14 cellular contexts compared by ENCODE assay signal in genomic region chr7:55050286-55050685, GRCh38. TPM values are rescaled to one million over a fixed set of nuclear protein-coding genes. Genes with fewer than 3 reads are reported as not detected.
DNase-seq lines count a peak whose midpoint lies in the region; TF ChIP-seq lines count a peak whose summit lies in the region.
"Had no signal": no experiment of that assay in that cellular context is flagged by ENCODE, and none has a peak within 500 bp of the region (broad histone marks: within the 10 kb centered on the region; RNA-seq: fewer than 3 reads in every experiment).

No MANE protein-coding gene starts in this region.

- H3K27me3 ChIP-seq in GM06990 (replicated peaks; ENCODE audit: control insufficient read depth, insufficient read depth, low read length) (no peaks in the 10 kb centered on the region), KMS-11 (ENCODE audit: insufficient read depth, low read depth) (no peaks in the 10 kb centered on the region), mesenchymal stem cell (ENCODE audit: control insufficient read depth in 1 of 2, insufficient read depth in 1 of 2, low read length in 2 of 2) (no peaks in the 10 kb centered on the region)
- H3K27me3 ChIP-seq: heart left ventricle, left lung had no signal

- peak overlapping the region; percentile 63 for H2AK5ac ChIP-seq in mesenchymal stem cell (ENCODE audit: low read length, severe bottlenecking)

- H4K20me1 ChIP-seq in KMS-11 (ENCODE audit: insufficient read depth): no peaks in the 10 kb centered on the region

- intact Hi-C loops in posterior vena cava (cut with DNase I): loop anchor here in 1 of 2 donors (5.0 kb wide), 1 partner anchor 33 kb away; the partner anchor contains the start of gene EGFR

- no peak overlapping the region for H3K23ac ChIP-seq in mesenchymal stem cell (ENCODE audit: low read length in 2 of 2)

- no peaks in the 10 kb centered on the region for H3K9me3 ChIP-seq in mesenchymal stem cell (ENCODE audit: control insufficient read depth, low read length)
- H3K9me3 ChIP-seq: heart left ventricle, left lung had no signal

- 94% methylated on average over 5 of the region's 5 CpGs for WGBS in mesenchymal stem cell

- H3K9ac ChIP-seq in KMS-11 (no peak overlapping the region), mesenchymal stem cell (ENCODE audit: low read length) (no peak overlapping the region)

- in situ Hi-C loops in SK-MEL-5 (cut with HindIII; ENCODE audit: low pct_unique_long_range_greater_than_20kb, low sequenced_read_pairs): no loop called here

- no peaks in the 10 kb centered on the region for H3K79me2 ChIP-seq in KMS-11 (ENCODE audit: insufficient read depth, low read depth)

- H3K4me2 ChIP-seq in KMS-11: peak overlapping the region; percentile 26; the same call in 1 of the 2 replicates
- H3K4me2 ChIP-seq in mesenchymal stem cell (ENCODE audit: low read length, poor library complexity, severe bottlenecking): no peak overlapping the region
- H3K4me2 ChIP-seq: GM23338 had no signal

- H3K36me3 ChIP-seq in GM06990 (ENCODE audit: control insufficient read depth, insufficient read depth, low read length) (no peaks in the 10 kb centered on the region), KMS-11 (ENCODE audit: insufficient read depth) (no peaks in the 10 kb centered on the region), mesenchymal stem cell (ENCODE audit: control insufficient read depth in 1 of 2, insufficient read depth in 2 of 2, low read depth in 1 of 2, low read length in 2 of 2) (peaks cover 5 to 7% of the 10 kb centered on the region in 2 experiments)
- H3K36me3 ChIP-seq: heart left ventricle, left lung had no signal

- no peak overlapping the region for H3K18ac ChIP-seq in mesenchymal stem cell (ENCODE audit: low read depth in 1 of 2, low read length in 2 of 2)

- no peak overlapping the region for H4K91ac ChIP-seq in mesenchymal stem cell (ENCODE audit: low read length)

- H3K4me1 ChIP-seq in KMS-11 (ENCODE audit: low read depth, poor library complexity, severe bottlenecking): peaks cover 36% of the 10 kb centered on the region
- peaks cover 28% of the 10 kb centered on the region for H3K4me1 ChIP-seq in mesenchymal stem cell (ENCODE audit: control insufficient read depth, insufficient read depth, low read depth, low read length)

- H2BK12ac ChIP-seq in mesenchymal stem cell (ENCODE audit: low read length in 2 of 2): peak overlapping the region in 1 of 2 experiments; percentile 69

- H2BK15ac ChIP-seq in mesenchymal stem cell (ENCODE audit: low read depth, poor library complexity, severe bottlenecking): no peak overlapping the region

- DNase-seq in GM06990 (ENCODE audit: extremely low read depth, insufficient read length) (no peak), SK-MEL-5 (ENCODE audit: low read depth, low spot score) (peak; percentile 59), mesenchymal stem cell (no peak), COR-L47 (lab: John Stamatoyannopoulos, UW) (no peak), posterior vena cava (ENCODE audit: low spot score) (no peak), RKO (ENCODE audit: low spot score) (no peak)
- DNase-seq: activated CD4-positive, CD25-positive, alpha-beta regulatory T cell; activated T-cell treated with anti-CD3 and anti-CD28 coated beads, Interleukin-2, amount 50 U/mL, for 1 hour; heart left ventricle; left lung; NCI-H1048; nephron progenitor cell had no signal

- peaks cover 26% of the 10 kb centered on the region for H3K79me1 ChIP-seq in mesenchymal stem cell (replicated peaks; ENCODE audit: low read length, poor library complexity, severe bottlenecking)

- TF ChIP-seq CTCF in GM06990 (IDR thresholded peaks at IDR 0.05; ENCODE audit: insufficient read depth, low read length, poor library complexity, severe bottlenecking) (peak; percentile 37), KMS-11 (conservative IDR thresholded peaks at IDR 0.05; ENCODE audit: low read depth, low read length) (no peak)

- H2AFZ ChIP-seq in KMS-11 (ENCODE audit: low read depth) (no peak overlapping the region), mesenchymal stem cell (ENCODE audit: low read depth, low read length) (no peak overlapping the region)
- H2AFZ ChIP-seq: GM23338 had no signal

- no peak overlapping the region for H3K4ac ChIP-seq in mesenchymal stem cell (ENCODE audit: low read depth in 1 of 2, low read length in 2 of 2)

- H3K4me3 ChIP-seq in GM06990 (replicated peaks; ENCODE audit: low read depth, low read length) (no peak overlapping the region), KMS-11 (IDR thresholded peaks at IDR 0.05; ENCODE audit: insufficient read depth, low read depth, low read length) (no peak overlapping the region), mesenchymal stem cell (ENCODE audit: insufficient read depth in 1 of 2, low read depth in 1 of 2, low read length in 2 of 2) (no peak overlapping the region)
- H3K4me3 ChIP-seq: GM23338, heart left ventricle, left lung had no signal

- no peak overlapping the region for H3K14ac ChIP-seq in mesenchymal stem cell (ENCODE audit: low read length in 2 of 2)

- no peak overlapping the region for H2BK5ac ChIP-seq in mesenchymal stem cell (ENCODE audit: low read depth, low read length, poor library complexity, severe bottlenecking)

- H3K27ac ChIP-seq in KMS-11 (no peak overlapping the region; the same call in 1 of the 2 replicates), mesenchymal stem cell (ENCODE audit: low read length, poor library complexity, severe bottlenecking) (no peak overlapping the region)
- H3K27ac ChIP-seq: heart left ventricle, left lung had no signal

- H4K8ac ChIP-seq in mesenchymal stem cell (ENCODE audit: low read length): no peak overlapping the region

- H2BK120ac ChIP-seq in mesenchymal stem cell (ENCODE audit: low read depth, low read length): no peak overlapping the region

RNA-seq across cellular contexts. Expression of gene EGFR, which starts 31.5 kb away (rescaled TPM):
- 0.85 and 3.2 TPM in 2 replicates for total RNA-seq in SK-MEL-5 (2014; rRNA removed; shearing (Covaris generic))
- 0.77 and 2.0 TPM in 2 replicates for polyA plus RNA-seq in SK-MEL-5 (2015; cell fraction: cytosol; rRNA removed)
- 0.98 and 1.2 TPM in 2 replicates for polyA plus RNA-seq in SK-MEL-5 (2015; cell fraction: nucleus; rRNA removed)
- 15.8 TPM for polyA plus RNA-seq in mesenchymal stem cell (2013, experiment 1 of 2)
- polyA plus RNA-seq in mesenchymal stem cell (2013, experiment 2 of 2): 15.1 TPM
- total RNA-seq in posterior vena cava: 10 to 100 TPM; 80.8 to 87.2 TPM

Comparison
In these comparisons a context has a peak if more than half of its experiments do, and no peak if none do; other contexts are left out.
1. RNA of gene EGFR, which starts 31.5 kb away (total RNA-seq): 80.8 to 87.2 TPM in posterior vena cava; 0.85 to 3.2 TPM in SK-MEL-5; every median in the first group is over 10 times any median in the second.